In genomic region chr7:131110294-131111080, GRCh38 we compare ENCODE assay signal across 8 cellular contexts.
DNase-seq lines count a peak whose midpoint lies in the region; TF ChIP-seq lines count a peak whose summit lies in the region.

No MANE protein-coding gene starts in this region.

- peak overlapping the region; percentile 56 for H3K27ac ChIP-seq in KOPT-K1 (ENCODE audit: low read depth, low read length, poor library complexity, severe bottlenecking)
- peak overlapping the region; percentile 99 for H3K27ac ChIP-seq in stomach smooth muscle (ENCODE audit: low read length)

- no peaks in the 10 kb centered on the region for H3K36me3 Mint-ChIP-seq in brain

- peak; percentile 69 for DNase-seq in DMS53 treated with DMSO at 0.1 percent for 48 hours (lab: John Stamatoyannopoulos, UW; ENCODE audit: unreplicated experiment)
- peak; percentile 51 for DNase-seq in kidney tubule cell (ENCODE audit: low spot score)
- no peak for DNase-seq in NCI-H446 treated with DMSO at 0.1 percent for 48 hours (lab: John Stamatoyannopoulos, UW)
- no peak for DNase-seq in NK-92 treated with Interleukin-12 subunit alpha and Interleukin-12 subunit beta, amount 100 ng/mL, for 24 hours (lab: John Stamatoyannopoulos, UW)
- DNase-seq in DMS79 (lab: John Stamatoyannopoulos, UW): no peak

- H3K36me3 ChIP-seq in KOPT-K1 (ENCODE audit: insufficient read depth, low read length) (no peaks in the 10 kb centered on the region), stomach smooth muscle (ENCODE audit: control insufficient read depth in 2 of 2, insufficient read depth in 2 of 2, low read length in 2 of 2) (no peaks in the 10 kb centered on the region)

- H3K4me1 ChIP-seq in stomach smooth muscle (ENCODE audit: control insufficient read depth, insufficient read depth, low read length): peaks cover 13% of the 10 kb centered on the region

- peaks cover 32% of the 10 kb centered on the region for H3K4me1 Mint-ChIP-seq in brain

- no peaks in the 10 kb centered on the region for H3K9me3 ChIP-seq in KOPT-K1 (ENCODE audit: insufficient read depth, low read length, poor library complexity, severe bottlenecking)
- H3K9me3 ChIP-seq in stomach smooth muscle (ENCODE audit: control insufficient read depth in 2 of 2, low read length in 2 of 2): no peaks in the 10 kb centered on the region

- peak overlapping the region; percentile 67 to 72 for H3K9ac ChIP-seq in stomach smooth muscle (ENCODE audit: low read length in 2 of 2)

- peak overlapping the region; percentile 75 to 97 for H3K4me3 ChIP-seq in stomach smooth muscle (ENCODE audit: low read length in 2 of 2)

- no peaks in the 10 kb centered on the region for H3K27me3 ChIP-seq in stomach smooth muscle (ENCODE audit: control insufficient read depth in 1 of 2, insufficient read depth in 2 of 2, low read length in 2 of 2)

- H3K9me3 Mint-ChIP-seq in brain: no peaks in the 10 kb centered on the region

- peaks cover 63% of the 10 kb centered on the region for H3K27me3 Mint-ChIP-seq in brain

- H3K27ac Mint-ChIP-seq in brain: peak overlapping the region; percentile 13 to 84 (median 65)

- H3K4me3 Mint-ChIP-seq in brain: peak overlapping the region; percentile 86 to 99 (median 95)

- TF ChIP-seq CTCF in brain (conservative IDR thresholded peaks at IDR 0.05): no peak

Comparison
In these comparisons a context has a peak if more than half of its experiments do, and no peak if none do; other contexts are left out.
1. DNase-seq: peak in DMS53 treated with DMSO at 0.1 percent for 48 hours (single experiment) and kidney tubule cell (single experiment); none in NCI-H446 treated with DMSO at 0.1 percent for 48 hours (single experiment), NK-92 treated with Interleukin-12 subunit alpha and Interleukin-12 subunit beta, amount 100 ng/mL, for 24 hours (single experiment) and DMS79 (single experiment).